21 cellular contexts compared by ENCODE assay signal in genomic region chr2:241189856-241190201, GRCh38. TPM values are rescaled to one million over a fixed set of nuclear protein-coding genes. Genes with fewer than 3 reads are reported as not detected.
DNase-seq lines count a peak whose midpoint lies in the region; ATAC-seq and TF ChIP-seq lines count a peak whose summit lies in the region.
"Had no signal": no experiment of that assay in that cellular context is flagged by ENCODE, and none has a peak within 500 bp of the region (broad histone marks: within the 10 kb centered on the region; RNA-seq: fewer than 3 reads in every experiment).

No MANE protein-coding gene starts in this region.

- no peaks in the 10 kb centered on the region for H3K4me1 Mint-ChIP-seq in stimulated activated naive CD8-positive, alpha-beta T cell treated with anti-CD3 and anti-CD28 coated beads, Interleukin-15, amount 100 ng/mL, for 72 hours
- peaks cover 4% of the 10 kb centered on the region for H3K4me1 Mint-ChIP-seq in endodermal cell

- H3K4me3 Mint-ChIP-seq in stimulated activated naive CD8-positive, alpha-beta T cell treated with anti-CD3 and anti-CD28 coated beads, Interleukin-15, amount 100 ng/mL, for 72 hours = no peak overlapping the region
- no peak overlapping the region for H3K4me3 Mint-ChIP-seq in endodermal cell
- H3K4me3 Mint-ChIP-seq: CD4-positive, alpha-beta T cell had no signal

- no peak overlapping the region for H3K27ac Mint-ChIP-seq in stimulated activated naive CD8-positive, alpha-beta T cell treated with anti-CD3 and anti-CD28 coated beads, Interleukin-15, amount 100 ng/mL, for 72 hours
- no peak overlapping the region for H3K27ac Mint-ChIP-seq in endodermal cell
- H3K27ac Mint-ChIP-seq: CD4-positive, alpha-beta T cell had no signal

- no peaks in the 10 kb centered on the region for H3K27me3 ChIP-seq in endodermal cell (ENCODE audit: control insufficient read depth, insufficient read depth, low read length, poor library complexity, severe bottlenecking)
- H3K27me3 ChIP-seq in mucosa of rectum (ENCODE audit: control insufficient read depth in 2 of 2, insufficient read depth in 2 of 2, low read length in 2 of 2) = no peaks in the 10 kb centered on the region
- H3K27me3 ChIP-seq in upper lobe of left lung = no peaks in the 10 kb centered on the region
- H3K27me3 ChIP-seq in uterus = no peaks in the 10 kb centered on the region
- H3K27me3 ChIP-seq: BLaER1 treated with 17β-estradiol and CSF1 and Interleukin-3, amounts not matched to agents 10 nM and 100 nM had no signal

- H3K4me1 ChIP-seq in endodermal cell (ENCODE audit: control insufficient read depth, insufficient read depth, low read length) = peaks cover 6% of the 10 kb centered on the region
- H3K4me1 ChIP-seq in mucosa of rectum (ENCODE audit: control insufficient read depth in 2 of 2, insufficient read depth in 2 of 2, low read length in 2 of 2) = peaks cover 5 to 6% of the 10 kb centered on the region in 2 donors
- no peaks in the 10 kb centered on the region for H3K4me1 ChIP-seq in upper lobe of left lung
- H3K4me1 ChIP-seq in uterus = no peaks in the 10 kb centered on the region
- H3K4me1 ChIP-seq: SJCRH30 had no signal

- TF ChIP-seq POLR2A in upper lobe of left lung (IDR thresholded peaks at IDR 0.05) = no peak
- no peak for TF ChIP-seq POLR2A in uterus (IDR thresholded peaks at IDR 0.05)

- H3K9ac ChIP-seq in endodermal cell (ENCODE audit: extremely low read depth, low read length, poor library complexity, severe bottlenecking) (no peak overlapping the region), mucosa of rectum (ENCODE audit: low read depth in 1 of 2, low read length in 2 of 2) (no peak overlapping the region)
- H3K9ac ChIP-seq: BLaER1 treated with 17β-estradiol and CSF1 and Interleukin-3, amounts not matched to agents 10 nM and 100 nM had no signal

- TF ChIP-seq EP300 in upper lobe of left lung (IDR thresholded peaks at IDR 0.05) = no peak

- no peaks in the 10 kb centered on the region for H3K36me3 Mint-ChIP-seq in endodermal cell (ENCODE audit: low read depth)

- no peaks in the 10 kb centered on the region for H3K9me3 Mint-ChIP-seq in stimulated activated naive CD8-positive, alpha-beta T cell treated with anti-CD3 and anti-CD28 coated beads, Interleukin-15, amount 100 ng/mL, for 72 hours
- H3K9me3 Mint-ChIP-seq in endodermal cell = no peaks in the 10 kb centered on the region
- H3K9me3 Mint-ChIP-seq: CD4-positive, alpha-beta T cell had no signal

- H3K4me3 ChIP-seq in endodermal cell (ENCODE audit: low read length) (no peak overlapping the region), mucosa of rectum (ENCODE audit: low read length in 2 of 2) (no peak overlapping the region), upper lobe of left lung (no peak overlapping the region), uterus (no peak overlapping the region)
- H3K4me3 ChIP-seq: BLaER1 treated with 17β-estradiol and CSF1 and Interleukin-3, amounts not matched to agents 10 nM and 100 nM; SJCRH30 had no signal

- H3K27ac ChIP-seq in endodermal cell (ENCODE audit: low read depth, low read length) (no peak overlapping the region), mucosa of rectum (ENCODE audit: low read depth in 2 of 2, low read length in 2 of 2) (peak overlapping the region; percentile 37 to 65), upper lobe of left lung (no peak overlapping the region), uterus (no peak overlapping the region)
- H3K27ac ChIP-seq: BLaER1 treated with 17β-estradiol and CSF1 and Interleukin-3, amounts not matched to agents 10 nM and 100 nM; HL-60; SJCRH30 had no signal

- WGBS in endodermal cell (ENCODE audit: insufficient coverage in 1 of 2, insufficient read length in 1 of 2), 2 experiments = 87 to 90% methylated on average over 9 to 15 of the region's 15 CpGs
- WGBS in upper lobe of left lung, 2 donors = 81% methylated on average over 15 of the region's 15 CpGs; no CpG with 5 or more reads in 1 of the 2 donors

- DNase-seq in stimulated activated naive CD8-positive, alpha-beta T cell treated with anti-CD3 and anti-CD28 coated beads, Interleukin-15, amount 100 ng/mL, for 72 hours = no peak
- no peak for DNase-seq in stimulated activated naive CD8-positive, alpha-beta T cell treated with anti-CD3 and anti-CD28 coated beads, Interleukin-15, Interleukin-2, amounts not matched to agents 100 U/mL and 50 U/mL, for 24 hours
- DNase-seq in endodermal cell = peak; percentile 41
- DNase-seq in foreskin melanocyte = no peak
- no peak for DNase-seq in upper lobe of left lung
- DNase-seq in uterus = no peak
- DNase-seq: AML-193; CD4-positive, alpha-beta T cell; DMS53; NCI-H1092; NCI-H1417 treated with DMSO at 0.1 percent for 48 hours; NCI-H1694 treated with DMSO at 0.1 percent for 48 hours; NCI-H2081; NCI-H2227 treated with DMSO at 0.1 percent for 48 hours; NCI-H510A; NCI-H69; OCI-M1; SJCRH30 had no signal

- H3K27me3 Mint-ChIP-seq in stimulated activated naive CD8-positive, alpha-beta T cell treated with anti-CD3 and anti-CD28 coated beads, Interleukin-15, amount 100 ng/mL, for 72 hours = no peaks in the 10 kb centered on the region
- H3K27me3 Mint-ChIP-seq in endodermal cell (ENCODE audit: insufficient read depth) = no peaks in the 10 kb centered on the region
- H3K27me3 Mint-ChIP-seq: CD4-positive, alpha-beta T cell had no signal

- H3K36me3 ChIP-seq in endodermal cell (ENCODE audit: control insufficient read depth, insufficient read depth, low read length) (no peaks in the 10 kb centered on the region), mucosa of rectum (ENCODE audit: control insufficient read depth in 2 of 2, insufficient read depth in 2 of 2, low read length in 2 of 2) (no peaks in the 10 kb centered on the region), upper lobe of left lung (no peaks in the 10 kb centered on the region), uterus (no peaks in the 10 kb centered on the region)
- H3K36me3 ChIP-seq: BLaER1 treated with 17β-estradiol and CSF1 and Interleukin-3, amounts not matched to agents 10 nM and 100 nM; SJCRH30 had no signal

- no peak for TF ChIP-seq CTCF in endodermal cell (conservative IDR thresholded peaks at IDR 0.05)
- TF ChIP-seq CTCF in upper lobe of left lung (IDR thresholded peaks at IDR 0.05) = no peak
- TF ChIP-seq CTCF in uterus (IDR thresholded peaks at IDR 0.05) = no peak

- H3K9me3 ChIP-seq in endodermal cell (ENCODE audit: control insufficient read depth, low read length) (no peaks in the 10 kb centered on the region), mucosa of rectum (ENCODE audit: control insufficient read depth in 2 of 2, low read length in 2 of 2) (no peaks in the 10 kb centered on the region), upper lobe of left lung (no peaks in the 10 kb centered on the region), uterus (no peaks in the 10 kb centered on the region)
- H3K9me3 ChIP-seq: BLaER1 treated with 17β-estradiol and CSF1 and Interleukin-3, amounts not matched to agents 10 nM and 100 nM; SJCRH30 had no signal

- intact Hi-C loops in uterus (cut with DNase I; ENCODE audit: low total_unique reads) = no loop called here

- peak; percentile 5 for ATAC-seq in stimulated activated naive CD8-positive, alpha-beta T cell treated with anti-CD3 and anti-CD28 coated beads, Interleukin-15, amount 100 ng/mL, for 72 hours
- ATAC-seq in stimulated activated naive CD8-positive, alpha-beta T cell treated with anti-CD3 and anti-CD28 coated beads, Interleukin-15, Interleukin-2, amounts not matched to agents 100 U/mL and 50 U/mL, for 24 hours = no peak
- ATAC-seq in upper lobe of left lung (ENCODE audit: low FRiP score in 2 of 2) = no peak

RNA-seq across cellular contexts. Expression of gene ANO7, which starts 1.4 kb away (rescaled TPM):
- total RNA-seq in endodermal cell = 1 to 10 TPM; 8.1 to 8.5 TPM
- polyA plus RNA-seq in endodermal cell (2013, experiment 1 of 2) = 1.3 TPM
- polyA plus RNA-seq in endodermal cell (2013, experiment 2 of 2) = 2.0 TPM
- 1 to 10 TPM in 5 of 6 donors, under 1 TPM in 1; 0.30 to 1.3 (median 1.1) TPM for total RNA-seq in upper lobe of left lung
- 1 to 10 TPM in 1 of 4 donors, under 1 TPM in 2, not detected in 1; under 0.01 to 3.8 (median 0.21) TPM for total RNA-seq in uterus

RNA-seq across cellular contexts. Expression of gene PPP1R7, which starts 39.6 kb away (rescaled TPM):
- total RNA-seq in endodermal cell (10 to 100 TPM; 48.5 to 52.7 TPM), upper lobe of left lung (10 to 100 TPM; 38.8 to 76.1 (median 57.7) TPM), uterus (10 to 100 TPM in 3 of 4 donors, 1 to 10 TPM in 1; 8.5 to 43.6 (median 30.0) TPM)
- 54.8 TPM for polyA plus RNA-seq in endodermal cell (2013, experiment 1 of 2)
- 59.1 TPM for polyA plus RNA-seq in endodermal cell (2013, experiment 2 of 2)

RNA-seq across cellular contexts. Expression of gene PASK, which starts 40.6 kb away (rescaled TPM):
- total RNA-seq in endodermal cell = 10 to 100 TPM; 76.5 to 94.5 TPM
- polyA plus RNA-seq in endodermal cell (2013, experiment 1 of 2) = 24.8 TPM
- 21.1 TPM for polyA plus RNA-seq in endodermal cell (2013, experiment 2 of 2)
- total RNA-seq in upper lobe of left lung = 10 to 100 TPM in 5 of 6 donors, 1 to 10 TPM in 1; 4.3 to 18.9 (median 13.8) TPM
- 10 to 100 TPM in 3 of 4 donors, 1 to 10 TPM in 1; 7.4 to 16.0 (median 13.3) TPM for total RNA-seq in uterus

Comparison
In these comparisons a context has a peak if more than half of its experiments do, and no peak if none do; other contexts are left out.
1. H3K27ac ChIP-seq: peak in mucosa of rectum (2 of 2); none in endodermal cell (single experiment), upper lobe of left lung (0 of 4) and uterus (0 of 2).